8 cellular contexts compared by ENCODE assay signal in genomic region chrX:136880003-136880451, GRCh38.
DNase-seq lines count a peak whose midpoint lies in the region; ATAC-seq and TF ChIP-seq lines count a peak whose summit lies in the region.

No MANE protein-coding gene starts in this region.

- peak overlapping the region; percentile 79 to 90 for H3K4me3 ChIP-seq in cardiac fibroblast (replicated peaks in 1 of 2; ENCODE audit: low read depth in 2 of 2, low read length in 2 of 2)

- TF ChIP-seq CTCF in cardiac fibroblast (IDR thresholded peaks at IDR 0.05; ENCODE audit: low read depth, low read length): no peak

- DNase-seq in DMS53 (lab: John Stamatoyannopoulos, UW) (peak; percentile 70), DMS53 treated with DMSO at 0.1 percent for 48 hours (lab: John Stamatoyannopoulos, UW; ENCODE audit: unreplicated experiment) (no peak), T-helper 1 cell (peak; percentile 6 to 44 (median 18)), cardiac fibroblast (ENCODE audit: low read depth in 2 of 2) (peak; percentile 24 to 26), NCI-H187 treated with DMSO at 0.1 percent for 48 hours (lab: John Stamatoyannopoulos, UW) (no peak)
- peak; percentile 1 to 7 for DNase-seq in stimulated activated CD8-positive, alpha-beta memory T cell treated with anti-CD3 and anti-CD28 coated beads, Interleukin-4, amount 100 ng/mL, for 1 hour (ENCODE audit: low read depth in 2 of 2, low spot score in 1 of 2)

- ATAC-seq in HG03159 (IDR thresholded peaks at IDR 0.05; ENCODE audit: unreplicated experiment): peak; percentile 9

- no peaks in the 10 kb centered on the region for H3K27me3 ChIP-seq in layer of hippocampus (ENCODE audit: control insufficient read depth, insufficient read depth, low read length)

- H3K27ac ChIP-seq in layer of hippocampus (ENCODE audit: low read depth, low read length): peak overlapping the region; percentile 87

Comparison
In these comparisons a context has a peak if more than half of its experiments do, and no peak if none do; other contexts are left out.
1. DNase-seq: peak in DMS53 (single experiment), T-helper 1 cell (5 of 5), cardiac fibroblast (2 of 2) and stimulated activated CD8-positive, alpha-beta memory T cell treated with anti-CD3 and anti-CD28 coated beads, Interleukin-4, amount 100 ng/mL, for 1 hour (2 of 2); none in DMS53 treated with DMSO at 0.1 percent for 48 hours (single experiment) and NCI-H187 treated with DMSO at 0.1 percent for 48 hours (single experiment).